10 cellular contexts compared by ENCODE assay signal in the genomic region with DNA sequence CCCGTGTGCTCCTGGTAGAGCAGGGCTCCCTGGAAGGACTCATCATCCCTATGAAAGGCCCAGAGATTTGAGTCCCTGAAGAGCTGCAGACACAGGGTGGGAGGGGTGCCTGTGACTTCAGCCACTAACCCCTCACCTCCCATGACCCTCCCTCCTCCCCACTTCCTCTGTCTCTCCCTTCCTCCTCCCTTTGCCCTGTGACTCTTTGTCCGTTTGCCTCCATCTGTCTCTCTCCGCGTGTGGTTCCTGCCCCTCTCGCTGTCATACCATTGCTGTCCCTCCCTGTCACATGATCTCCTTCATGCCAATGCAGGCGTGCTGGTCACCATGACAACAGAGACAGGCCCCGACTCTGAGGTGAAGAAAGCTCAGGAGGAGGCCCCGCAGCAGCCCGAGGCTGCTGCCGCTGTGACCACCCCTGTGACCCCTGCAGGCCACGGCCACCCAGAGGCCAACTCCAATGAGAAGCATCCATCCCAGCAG. TPM values are rescaled to one million over a fixed set of nuclear protein-coding genes. Genes with fewer than 3 reads are reported as not detected.
DNase-seq lines count a peak whose midpoint lies in the region; ATAC-seq and TF ChIP-seq lines count a peak whose summit lies in the region.
"Had no signal": no experiment of that assay in that cellular context is flagged by ENCODE, and none has a peak within 500 bp of the region (broad histone marks: within the 10 kb centered on the region; RNA-seq: fewer than 3 reads in every experiment).

No MANE protein-coding gene starts in this region.

- TF ChIP-seq CTCF in brain (conservative IDR thresholded peaks at IDR 0.05), result no peak
- no peak for TF ChIP-seq CTCF in osteoblast (IDR thresholded peaks at IDR 0.05; ENCODE audit: extremely low read depth, low read depth, low read length)

- no peak overlapping the region for H3K9ac ChIP-seq in mesenchymal stem cell (ENCODE audit: low read length)

- H3K14ac ChIP-seq in mesenchymal stem cell (ENCODE audit: low read length in 2 of 2), result peak overlapping the region in 1 of 2 experiments; percentile 44

- no peaks in the 10 kb centered on the region for H3K79me2 ChIP-seq in osteoblast (ENCODE audit: insufficient read depth, low read length)

- peak overlapping the region; percentile 15 for H2BK15ac ChIP-seq in mesenchymal stem cell (ENCODE audit: low read depth, poor library complexity, severe bottlenecking)

- no peak overlapping the region for H3K27ac ChIP-seq in mesenchymal stem cell (ENCODE audit: low read length, poor library complexity, severe bottlenecking)
- H3K27ac ChIP-seq in osteoblast (ENCODE audit: low read depth, low read length), result no peak overlapping the region

- peaks cover 25 to 30% of the 10 kb centered on the region in 2 experiments for H3K36me3 ChIP-seq in mesenchymal stem cell (ENCODE audit: control insufficient read depth in 1 of 2, insufficient read depth in 2 of 2, low read depth in 1 of 2, low read length in 2 of 2)
- no peaks in the 10 kb centered on the region for H3K36me3 ChIP-seq in osteoblast (ENCODE audit: insufficient read depth, low read length)

- H3K79me1 ChIP-seq in mesenchymal stem cell (replicated peaks; ENCODE audit: low read length, poor library complexity, severe bottlenecking), result peaks cover 12% of the 10 kb centered on the region

- H3K4me3 ChIP-seq in mesenchymal stem cell (ENCODE audit: insufficient read depth in 1 of 2, low read depth in 1 of 2, low read length in 2 of 2) (no peak overlapping the region), osteoblast (ENCODE audit: insufficient read depth, low read length) (no peak overlapping the region)

- WGBS in mesenchymal stem cell, result 6% methylated on average over 11 of the region's 11 CpGs

- peaks cover 15% of the 10 kb centered on the region for H4K20me1 ChIP-seq in osteoblast (ENCODE audit: insufficient read depth, low read length)

- H2BK120ac ChIP-seq in mesenchymal stem cell (ENCODE audit: low read depth, low read length), result no peak overlapping the region

- peaks cover 58% of the 10 kb centered on the region for H3K4me1 Mint-ChIP-seq in brain

- peak overlapping the region in 4 of 5 experiments; percentile 31 to 61 (median 51) for H3K4me3 Mint-ChIP-seq in brain
- H3K4me3 Mint-ChIP-seq: nephron; T-helper 1 cell treated with Interleukin-12 subunit alpha and Interleukin-12 subunit beta and Interleukin-4 antibody, amounts not matched to agents 30 μg/mL and 1 μg/mL, for 36 hours had no signal

- ATAC-seq in GM19023 (IDR thresholded peaks at IDR 0.05; ENCODE audit: unreplicated experiment) (no peak), HG03196 (IDR thresholded peaks at IDR 0.05; ENCODE audit: unreplicated experiment) (no peak)

- H4K91ac ChIP-seq in mesenchymal stem cell (ENCODE audit: low read length), result no peak overlapping the region

- no peak overlapping the region for H4K8ac ChIP-seq in mesenchymal stem cell (ENCODE audit: low read length)

- no peak overlapping the region for H3K4ac ChIP-seq in mesenchymal stem cell (ENCODE audit: low read depth in 1 of 2, low read length in 2 of 2)

- peak overlapping the region in 1 of 2 experiments; percentile 55 for H3K18ac ChIP-seq in mesenchymal stem cell (ENCODE audit: low read depth in 1 of 2, low read length in 2 of 2)

- peak; percentile 71 for DNase-seq in DMS79 (lab: John Stamatoyannopoulos, UW)
- DNase-seq in NCI-H146 (lab: John Stamatoyannopoulos, UW), result peak; percentile 94
- DNase-seq in mesenchymal stem cell, result peak; percentile 84
- DNase-seq in AML-193 (lab: John Stamatoyannopoulos, UW), result no peak
- DNase-seq in osteoblast (ENCODE audit: insufficient read length, low spot score, missing footprints), result no peak

- peaks cover 0 to 2% (median 0%) of the 10 kb centered on the region in 5 experiments for H3K9me3 Mint-ChIP-seq in brain
- H3K9me3 Mint-ChIP-seq: nephron; T-helper 1 cell treated with Interleukin-12 subunit alpha and Interleukin-12 subunit beta and Interleukin-4 antibody, amounts not matched to agents 30 μg/mL and 1 μg/mL, for 36 hours had no signal

- H3K36me3 Mint-ChIP-seq in brain, result peaks cover 23% of the 10 kb centered on the region

- H3K27me3 ChIP-seq in mesenchymal stem cell (ENCODE audit: control insufficient read depth in 1 of 2, insufficient read depth in 1 of 2, low read length in 2 of 2), result no peaks in the 10 kb centered on the region
- no peaks in the 10 kb centered on the region for H3K27me3 ChIP-seq in osteoblast (ENCODE audit: insufficient read depth, low read length)

- H2AFZ ChIP-seq in mesenchymal stem cell (ENCODE audit: low read depth, low read length), result no peak overlapping the region
- H2AFZ ChIP-seq in osteoblast (ENCODE audit: low read length), result no peak overlapping the region

- peaks cover 3% of the 10 kb centered on the region for H3K27me3 Mint-ChIP-seq in brain

- H3K23ac ChIP-seq in mesenchymal stem cell (ENCODE audit: low read length in 2 of 2), result no peak overlapping the region

- no peak overlapping the region for H2BK5ac ChIP-seq in mesenchymal stem cell (ENCODE audit: low read depth, low read length, poor library complexity, severe bottlenecking)

- H3K9me3 ChIP-seq in mesenchymal stem cell (ENCODE audit: control insufficient read depth, low read length) (no peaks in the 10 kb centered on the region), osteoblast (ENCODE audit: low read depth, low read length) (no peaks in the 10 kb centered on the region)

- H2AK5ac ChIP-seq in mesenchymal stem cell (ENCODE audit: low read length, severe bottlenecking), result no peak overlapping the region

- H2BK12ac ChIP-seq in mesenchymal stem cell (ENCODE audit: low read length in 2 of 2), result peak overlapping the region in 1 of 2 experiments; percentile 25

- H3K27ac Mint-ChIP-seq in brain, result peak overlapping the region in 4 of 5 experiments; percentile 17 to 88 (median 80)
- H3K27ac Mint-ChIP-seq: T-helper 1 cell treated with Interleukin-12 subunit alpha and Interleukin-12 subunit beta and Interleukin-4 antibody, amounts not matched to agents 30 μg/mL and 1 μg/mL, for 36 hours had no signal

- H3K4me1 ChIP-seq in mesenchymal stem cell (ENCODE audit: control insufficient read depth, insufficient read depth, low read depth, low read length), result peaks cover 13% of the 10 kb centered on the region
- peaks cover 6% of the 10 kb centered on the region for H3K4me1 ChIP-seq in osteoblast (ENCODE audit: insufficient read depth, low read length)

- H3K4me2 ChIP-seq in mesenchymal stem cell (ENCODE audit: low read length, poor library complexity, severe bottlenecking) (no peak overlapping the region), osteoblast (ENCODE audit: insufficient read depth, low read length) (no peak overlapping the region)

RNA-seq across cellular contexts. Expression of a gene that starts 19.0 kb away (rescaled TPM):
- polyA plus RNA-seq in brain (ENCODE audit: insufficient read depth, low read depth, low replicate concordance), result 87.6 TPM
- 32.1 TPM for polyA plus RNA-seq in mesenchymal stem cell (2013, experiment 1 of 2)
- 33.0 TPM for polyA plus RNA-seq in mesenchymal stem cell (2013, experiment 2 of 2)
- total RNA-seq in osteoblast, result 26.8 and 32.4 TPM in 2 replicates

Comparison
In these comparisons a context has a peak if more than half of its experiments do, and no peak if none do; other contexts are left out.
1. DNase-seq: peak in DMS79 (single experiment), NCI-H146 (single experiment) and mesenchymal stem cell (single experiment); none in AML-193 (0 of 2) and osteoblast (single experiment).